In the genomic region with DNA sequence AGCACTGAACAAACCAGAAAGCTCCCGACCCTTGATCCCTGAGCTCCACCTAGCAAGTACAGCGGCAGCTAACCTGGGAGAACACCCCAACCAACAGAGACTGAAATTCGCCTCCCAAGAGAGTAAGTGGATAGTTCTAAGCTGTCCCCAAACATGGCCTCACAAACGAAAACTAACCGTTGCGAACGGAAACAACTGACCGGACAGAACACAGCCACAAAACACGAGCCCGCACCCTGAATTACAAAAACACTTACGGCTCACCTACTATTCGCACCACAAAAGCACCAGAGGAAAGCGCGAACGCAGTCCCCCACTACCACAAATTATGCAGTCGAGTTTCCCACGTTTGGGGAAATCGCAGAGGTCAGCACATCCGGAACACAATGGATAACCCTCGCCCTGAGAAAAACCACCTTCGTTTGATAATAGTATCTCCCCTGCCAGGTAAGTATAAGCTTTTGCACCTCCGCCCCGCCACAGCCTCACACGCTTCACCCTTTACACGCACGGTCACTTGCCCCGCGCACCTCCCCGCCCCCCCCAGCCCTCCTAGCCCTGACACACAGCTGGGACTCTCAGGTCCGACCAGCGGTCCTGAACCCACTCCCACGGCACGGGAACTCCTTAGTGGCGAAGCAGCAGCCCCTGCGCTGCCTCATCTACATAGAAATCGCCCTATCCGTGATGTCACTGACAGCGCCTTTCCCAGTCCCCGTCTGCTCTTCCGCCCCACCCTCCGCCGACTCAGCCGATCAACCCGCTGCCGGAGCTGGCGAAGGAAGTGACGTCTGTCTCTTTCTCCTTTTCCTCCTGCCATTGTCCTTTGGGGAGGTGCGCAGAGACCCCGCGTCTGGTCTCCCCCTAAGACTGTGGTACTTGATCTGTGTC, we compare ENCODE assay signal across 1 cellular context.
A peak's percentile ranks its signal among the peaks of the same experiment; 100 is the strongest.
TF ChIP-seq lines count a peak whose summit lies in the region.
"Not testable (repeated sequence)": the region's sequence is repeated elsewhere in the genome, so short reads cannot be mapped to it uniquely, and the experiment has no call there.

No MANE protein-coding gene starts in this region.

TF ChIP-seq in K562, 482 proteins besides CTCF, POLR2A, EP300 and RAD21 (continued from another document and continues in another):
- TF ChIP-seq, protein P1, sequence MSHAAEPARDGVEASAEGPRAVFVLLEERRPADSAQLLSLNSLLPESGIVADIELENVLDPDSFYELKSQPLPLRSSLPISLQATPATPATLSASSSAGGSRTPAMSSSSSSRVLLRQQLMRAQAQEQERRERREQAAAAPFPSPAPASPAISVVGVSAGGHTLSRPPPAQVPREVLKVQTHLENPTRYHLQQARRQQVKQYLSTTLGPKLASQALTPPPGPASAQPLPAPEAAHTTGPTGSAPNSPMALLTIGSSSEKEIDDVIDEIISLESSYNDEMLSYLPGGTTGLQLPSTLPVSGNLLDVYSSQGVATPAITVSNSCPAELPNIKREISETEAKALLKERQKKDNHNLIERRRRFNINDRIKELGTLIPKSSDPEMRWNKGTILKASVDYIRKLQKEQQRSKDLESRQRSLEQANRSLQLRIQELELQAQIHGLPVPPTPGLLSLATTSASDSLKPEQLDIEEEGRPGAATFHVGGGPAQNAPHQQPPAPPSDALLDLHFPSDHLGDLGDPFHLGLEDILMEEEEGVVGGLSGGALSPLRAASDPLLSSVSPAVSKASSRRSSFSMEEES (CRISPR knock-in tag; IDR thresholded peaks at IDR 0.05) = peak; percentile 89
- TF ChIP-seq SUPT5H (IDR thresholded peaks at IDR 0.05) (peak; percentile 100), GABPB1 (CRISPR knock-in tag; IDR thresholded peaks at IDR 0.05) (peak; percentile 81), ZC3H4 (CRISPR knock-in tag; IDR thresholded peaks at IDR 0.05; ENCODE audit: borderline replicate concordance) (peak; percentile 98), C11orf30 (IDR thresholded peaks at IDR 0.05; ENCODE audit: low read depth) (peak; percentile 74), ZKSCAN1 (IDR thresholded peaks at IDR 0.05; ENCODE audit: low read depth, low read length) (peak; percentile 72; the same call in 1 of the 2 replicates), CREBBP (IDR thresholded peaks at IDR 0.05; ENCODE audit: low read depth, low read length) (peak; percentile 42), ZNF3 (CRISPR knock-in tag; IDR thresholded peaks at IDR 0.05) (peak; percentile 99), FOXM1 (CRISPR knock-in tag; IDR thresholded peaks at IDR 0.05; ENCODE audit: low read depth) (peak; percentile 63; the same call in 1 of the 2 replicates), JUN (CRISPR knock-in tag; IDR thresholded peaks at IDR 0.05; ENCODE audit: borderline replicate concordance) (0 out of 2 replicates have a peak, but pooled peaks have one; percentile 36), ZNF778 (CRISPR knock-in tag; IDR thresholded peaks at IDR 0.05) (peak; percentile 95), GATA2 (CRISPR knock-in tag; IDR thresholded peaks at IDR 0.05) (0 out of 2 replicates have a peak, but pooled peaks have one; percentile 12), NRF1 (conservative IDR thresholded peaks at IDR 0.05 in 1 of 2, IDR thresholded peaks at IDR 0.05 in 1 of 2) (peak; percentile 63 to 68), ZNF143 (CRISPR knock-in tag; IDR thresholded peaks at IDR 0.05) (peak; percentile 72), ZNF431 (CRISPR knock-in tag; IDR thresholded peaks at IDR 0.05) (peak; percentile 84), DPF2 (IDR thresholded peaks at IDR 0.05) (peak; percentile 71), DMBX1 (CRISPR knock-in tag; IDR thresholded peaks at IDR 0.05; ENCODE audit: borderline replicate concordance) (peak; percentile 60; the same call in 1 of the 2 replicates), POLR2AphosphoS5 (IDR thresholded peaks at IDR 0.05; ENCODE audit: control insufficient read depth, insufficient read depth, low read depth, low read length) (peak; percentile 98), ZNF174 (CRISPR knock-in tag; IDR thresholded peaks at IDR 0.05) (peak; percentile 95), ESRRA (IDR thresholded peaks at IDR 0.05; ENCODE audit: borderline replicate concordance, low read depth) (peak; percentile 41; the same call in 1 of the 2 replicates), NCOR1 (IDR thresholded peaks at IDR 0.05) (peak; percentile 97), TEAD1 (CRISPR knock-in tag; IDR thresholded peaks at IDR 0.05) (peak; percentile 71 to 99; a peak in 3 of 4 replicates), TEAD4 (IDR thresholded peaks at IDR 0.05; ENCODE audit: low read length) (peak; percentile 85), ZNF239 (CRISPR knock-in tag; IDR thresholded peaks at IDR 0.05) (peak; percentile 77), ZNF561 (CRISPR knock-in tag; conservative IDR thresholded peaks at IDR 0.05) (peak; percentile 99), MYC (CRISPR knock-in tag; IDR thresholded peaks at IDR 0.05; ENCODE audit: borderline replicate concordance, low read depth) (peak; percentile 97), KAT7 (CRISPR knock-in tag; IDR thresholded peaks at IDR 0.05; ENCODE audit: borderline replicate concordance) (peak; percentile 70; the same call in 1 of the 2 replicates), RNF2 (IDR thresholded peaks at IDR 0.05) (peak; percentile 99), EWSR1 (IDR thresholded peaks at IDR 0.05; ENCODE audit: borderline replicate concordance, low read depth, partially characterized antibody) (peak; percentile 99), PHB (CRISPR knock-in tag; IDR thresholded peaks at IDR 0.05) (peak; percentile 100), EP400 (IDR thresholded peaks at IDR 0.05) (peak; percentile 58), HDAC1 (IDR thresholded peaks at IDR 0.05) (peak; percentile 54 to 82; a peak in 2 of 4 replicates)
- TF ChIP-seq, protein P2, sequence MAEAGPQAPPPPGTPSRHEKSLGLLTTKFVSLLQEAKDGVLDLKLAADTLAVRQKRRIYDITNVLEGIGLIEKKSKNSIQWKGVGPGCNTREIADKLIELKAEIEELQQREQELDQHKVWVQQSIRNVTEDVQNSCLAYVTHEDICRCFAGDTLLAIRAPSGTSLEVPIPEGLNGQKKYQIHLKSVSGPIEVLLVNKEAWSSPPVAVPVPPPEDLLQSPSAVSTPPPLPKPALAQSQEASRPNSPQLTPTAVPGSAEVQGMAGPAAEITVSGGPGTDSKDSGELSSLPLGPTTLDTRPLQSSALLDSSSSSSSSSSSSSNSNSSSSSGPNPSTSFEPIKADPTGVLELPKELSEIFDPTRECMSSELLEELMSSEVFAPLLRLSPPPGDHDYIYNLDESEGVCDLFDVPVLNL (CRISPR knock-in tag; IDR thresholded peaks at IDR 0.05; ENCODE audit: low read depth) = 0 out of 2 replicates have a peak, but pooled peaks have one; percentile 57
- TF ChIP-seq, protein P3, sequence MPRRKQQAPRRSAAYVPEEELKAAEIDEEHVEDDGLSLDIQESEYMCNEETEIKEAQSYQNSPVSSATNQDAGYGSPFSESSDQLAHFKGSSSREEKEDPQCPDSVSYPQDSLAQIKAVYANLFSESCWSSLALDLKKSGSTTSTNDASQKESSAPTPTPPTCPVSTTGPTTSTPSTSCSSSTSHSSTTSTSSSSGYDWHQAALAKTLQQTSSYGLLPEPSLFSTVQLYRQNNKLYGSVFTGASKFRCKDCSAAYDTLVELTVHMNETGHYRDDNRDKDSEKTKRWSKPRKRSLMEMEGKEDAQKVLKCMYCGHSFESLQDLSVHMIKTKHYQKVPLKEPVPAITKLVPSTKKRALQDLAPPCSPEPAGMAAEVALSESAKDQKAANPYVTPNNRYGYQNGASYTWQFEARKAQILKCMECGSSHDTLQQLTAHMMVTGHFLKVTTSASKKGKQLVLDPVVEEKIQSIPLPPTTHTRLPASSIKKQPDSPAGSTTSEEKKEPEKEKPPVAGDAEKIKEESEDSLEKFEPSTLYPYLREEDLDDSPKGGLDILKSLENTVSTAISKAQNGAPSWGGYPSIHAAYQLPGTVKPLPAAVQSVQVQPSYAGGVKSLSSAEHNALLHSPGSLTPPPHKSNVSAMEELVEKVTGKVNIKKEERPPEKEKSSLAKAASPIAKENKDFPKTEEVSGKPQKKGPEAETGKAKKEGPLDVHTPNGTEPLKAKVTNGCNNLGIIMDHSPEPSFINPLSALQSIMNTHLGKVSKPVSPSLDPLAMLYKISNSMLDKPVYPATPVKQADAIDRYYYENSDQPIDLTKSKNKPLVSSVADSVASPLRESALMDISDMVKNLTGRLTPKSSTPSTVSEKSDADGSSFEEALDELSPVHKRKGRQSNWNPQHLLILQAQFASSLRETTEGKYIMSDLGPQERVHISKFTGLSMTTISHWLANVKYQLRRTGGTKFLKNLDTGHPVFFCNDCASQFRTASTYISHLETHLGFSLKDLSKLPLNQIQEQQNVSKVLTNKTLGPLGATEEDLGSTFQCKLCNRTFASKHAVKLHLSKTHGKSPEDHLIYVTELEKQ (CRISPR knock-in tag; IDR thresholded peaks at IDR 0.05) = peak; percentile 84
- TF ChIP-seq, protein P4, sequence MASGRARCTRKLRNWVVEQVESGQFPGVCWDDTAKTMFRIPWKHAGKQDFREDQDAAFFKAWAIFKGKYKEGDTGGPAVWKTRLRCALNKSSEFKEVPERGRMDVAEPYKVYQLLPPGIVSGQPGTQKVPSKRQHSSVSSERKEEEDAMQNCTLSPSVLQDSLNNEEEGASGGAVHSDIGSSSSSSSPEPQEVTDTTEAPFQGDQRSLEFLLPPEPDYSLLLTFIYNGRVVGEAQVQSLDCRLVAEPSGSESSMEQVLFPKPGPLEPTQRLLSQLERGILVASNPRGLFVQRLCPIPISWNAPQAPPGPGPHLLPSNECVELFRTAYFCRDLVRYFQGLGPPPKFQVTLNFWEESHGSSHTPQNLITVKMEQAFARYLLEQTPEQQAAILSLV (tag; IDR thresholded peaks at IDR 0.05) = peak; percentile 50; the same call in 1 of the 2 replicates
- TF ChIP-seq, protein P5, sequence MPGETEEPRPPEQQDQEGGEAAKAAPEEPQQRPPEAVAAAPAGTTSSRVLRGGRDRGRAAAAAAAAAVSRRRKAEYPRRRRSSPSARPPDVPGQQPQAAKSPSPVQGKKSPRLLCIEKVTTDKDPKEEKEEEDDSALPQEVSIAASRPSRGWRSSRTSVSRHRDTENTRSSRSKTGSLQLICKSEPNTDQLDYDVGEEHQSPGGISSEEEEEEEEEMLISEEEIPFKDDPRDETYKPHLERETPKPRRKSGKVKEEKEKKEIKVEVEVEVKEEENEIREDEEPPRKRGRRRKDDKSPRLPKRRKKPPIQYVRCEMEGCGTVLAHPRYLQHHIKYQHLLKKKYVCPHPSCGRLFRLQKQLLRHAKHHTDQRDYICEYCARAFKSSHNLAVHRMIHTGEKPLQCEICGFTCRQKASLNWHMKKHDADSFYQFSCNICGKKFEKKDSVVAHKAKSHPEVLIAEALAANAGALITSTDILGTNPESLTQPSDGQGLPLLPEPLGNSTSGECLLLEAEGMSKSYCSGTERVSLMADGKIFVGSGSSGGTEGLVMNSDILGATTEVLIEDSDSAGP (CRISPR knock-in tag; IDR thresholded peaks at IDR 0.05) = peak; percentile 58; the same call in 1 of the 2 replicates
- TF ChIP-seq FOXM1 (IDR thresholded peaks at IDR 0.05; ENCODE audit: low read depth); JUN (IDR thresholded peaks at IDR 0.05; ENCODE audit: borderline replicate concordance, low read depth, low read length); TEAD4 (CRISPR knock-in tag; IDR thresholded peaks at IDR 0.05; ENCODE audit: borderline replicate concordance); MYC (IDR thresholded peaks at IDR 0.05; ENCODE audit: low read depth, low read length): not testable (repeated sequence)
- TF ChIP-seq, protein P6, sequence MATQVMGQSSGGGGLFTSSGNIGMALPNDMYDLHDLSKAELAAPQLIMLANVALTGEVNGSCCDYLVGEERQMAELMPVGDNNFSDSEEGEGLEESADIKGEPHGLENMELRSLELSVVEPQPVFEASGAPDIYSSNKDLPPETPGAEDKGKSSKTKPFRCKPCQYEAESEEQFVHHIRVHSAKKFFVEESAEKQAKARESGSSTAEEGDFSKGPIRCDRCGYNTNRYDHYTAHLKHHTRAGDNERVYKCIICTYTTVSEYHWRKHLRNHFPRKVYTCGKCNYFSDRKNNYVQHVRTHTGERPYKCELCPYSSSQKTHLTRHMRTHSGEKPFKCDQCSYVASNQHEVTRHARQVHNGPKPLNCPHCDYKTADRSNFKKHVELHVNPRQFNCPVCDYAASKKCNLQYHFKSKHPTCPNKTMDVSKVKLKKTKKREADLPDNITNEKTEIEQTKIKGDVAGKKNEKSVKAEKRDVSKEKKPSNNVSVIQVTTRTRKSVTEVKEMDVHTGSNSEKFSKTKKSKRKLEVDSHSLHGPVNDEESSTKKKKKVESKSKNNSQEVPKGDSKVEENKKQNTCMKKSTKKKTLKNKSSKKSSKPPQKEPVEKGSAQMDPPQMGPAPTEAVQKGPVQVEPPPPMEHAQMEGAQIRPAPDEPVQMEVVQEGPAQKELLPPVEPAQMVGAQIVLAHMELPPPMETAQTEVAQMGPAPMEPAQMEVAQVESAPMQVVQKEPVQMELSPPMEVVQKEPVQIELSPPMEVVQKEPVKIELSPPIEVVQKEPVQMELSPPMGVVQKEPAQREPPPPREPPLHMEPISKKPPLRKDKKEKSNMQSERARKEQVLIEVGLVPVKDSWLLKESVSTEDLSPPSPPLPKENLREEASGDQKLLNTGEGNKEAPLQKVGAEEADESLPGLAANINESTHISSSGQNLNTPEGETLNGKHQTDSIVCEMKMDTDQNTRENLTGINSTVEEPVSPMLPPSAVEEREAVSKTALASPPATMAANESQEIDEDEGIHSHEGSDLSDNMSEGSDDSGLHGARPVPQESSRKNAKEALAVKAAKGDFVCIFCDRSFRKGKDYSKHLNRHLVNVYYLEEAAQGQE (CRISPR knock-in tag; IDR thresholded peaks at IDR 0.05; ENCODE audit: low read depth) = peak; percentile 93
- TF ChIP-seq, protein P7, sequence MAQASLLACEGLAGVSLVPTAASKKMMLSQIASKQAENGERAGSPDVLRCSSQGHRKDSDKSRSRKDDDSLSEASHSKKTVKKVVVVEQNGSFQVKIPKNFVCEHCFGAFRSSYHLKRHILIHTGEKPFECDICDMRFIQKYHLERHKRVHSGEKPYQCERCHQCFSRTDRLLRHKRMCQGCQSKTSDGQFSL (CRISPR knock-in tag; IDR thresholded peaks at IDR 0.05) = 0 out of 2 replicates have a peak, but pooled peaks have one; percentile 29
- TF ChIP-seq, protein P7 (tag; IDR thresholded peaks at IDR 0.05) = not testable (repeated sequence)
- TF ChIP-seq, protein P8, sequence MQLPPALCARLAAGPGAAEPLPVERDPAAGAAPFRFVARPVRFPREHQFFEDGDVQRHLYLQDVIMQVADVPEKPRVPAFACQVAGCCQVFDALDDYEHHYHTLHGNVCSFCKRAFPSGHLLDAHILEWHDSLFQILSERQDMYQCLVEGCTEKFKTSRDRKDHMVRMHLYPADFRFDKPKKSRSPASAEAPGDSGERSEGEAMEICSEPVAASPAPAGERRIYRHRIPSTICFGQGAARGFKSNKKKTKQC (CRISPR knock-in tag; IDR thresholded peaks at IDR 0.05) = peak; percentile 94
- TF ChIP-seq, protein P9, sequence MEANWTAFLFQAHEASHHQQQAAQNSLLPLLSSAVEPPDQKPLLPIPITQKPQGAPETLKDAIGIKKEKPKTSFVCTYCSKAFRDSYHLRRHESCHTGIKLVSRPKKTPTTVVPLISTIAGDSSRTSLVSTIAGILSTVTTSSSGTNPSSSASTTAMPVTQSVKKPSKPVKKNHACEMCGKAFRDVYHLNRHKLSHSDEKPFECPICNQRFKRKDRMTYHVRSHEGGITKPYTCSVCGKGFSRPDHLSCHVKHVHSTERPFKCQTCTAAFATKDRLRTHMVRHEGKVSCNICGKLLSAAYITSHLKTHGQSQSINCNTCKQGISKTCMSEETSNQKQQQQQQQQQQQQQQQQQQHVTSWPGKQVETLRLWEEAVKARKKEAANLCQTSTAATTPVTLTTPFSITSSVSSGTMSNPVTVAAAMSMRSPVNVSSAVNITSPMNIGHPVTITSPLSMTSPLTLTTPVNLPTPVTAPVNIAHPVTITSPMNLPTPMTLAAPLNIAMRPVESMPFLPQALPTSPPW (CRISPR knock-in tag; IDR thresholded peaks at IDR 0.05) = peak; percentile 73
